1 cellular context compared by ENCODE assay signal in genomic region chr4:83012631-83013419, GRCh38.
A peak's percentile ranks its signal among the peaks of the same experiment; 100 is the strongest.
TF ChIP-seq lines count a peak whose summit lies in the region.

No MANE protein-coding gene starts in this region.

TF ChIP-seq in HEK293, 187 proteins besides CTCF, POLR2A, EP300 and RAD21 (continued from another document and continues in another):
- 0 out of 2 replicates have a peak, but pooled peaks have one; percentile 16 for TF ChIP-seq REST (tag by site-specific recombination; IDR thresholded peaks at IDR 0.05)
- TF ChIP-seq ZFHX2 (tag by site-specific recombination; conservative IDR thresholded peaks at IDR 0.05), result peak; percentile 68
- no peak for TF ChIP-seq ZNF416 (tag by site-specific recombination; IDR thresholded peaks at IDR 0.05)
- TF ChIP-seq ZSCAN30 (tag by site-specific recombination; IDR thresholded peaks at IDR 0.05), result peak; percentile 61
- TF ChIP-seq ZNF544 (tag by site-specific recombination; IDR thresholded peaks at IDR 0.05), result no peak
- TF ChIP-seq ZNF701 (tag by site-specific recombination; IDR thresholded peaks at IDR 0.05), result no peak
- TF ChIP-seq ZNF423 (tag by site-specific recombination; IDR thresholded peaks at IDR 0.05), result no peak
- TF ChIP-seq ZNF146 (tag by site-specific recombination; IDR thresholded peaks at IDR 0.05), result no peak
- TF ChIP-seq ZNF677 (tag by site-specific recombination; IDR thresholded peaks at IDR 0.05), result no peak
- no peak for TF ChIP-seq MEIS1 (CRISPR knock-in tag; IDR thresholded peaks at IDR 0.05; ENCODE audit: borderline replicate concordance)
- no peak for TF ChIP-seq KLF10 (tag by site-specific recombination; IDR thresholded peaks at IDR 0.05)
- TF ChIP-seq ZNF184 (tag by site-specific recombination; IDR thresholded peaks at IDR 0.05), result no peak
- no peak for TF ChIP-seq GLI4 (tag by site-specific recombination; IDR thresholded peaks at IDR 0.05)
- no peak for TF ChIP-seq ZNF654 (tag by site-specific recombination; IDR thresholded peaks at IDR 0.05; ENCODE audit: low read depth)
- TF ChIP-seq ZSCAN23 (tag by site-specific recombination; IDR thresholded peaks at IDR 0.05), result no peak
- TF ChIP-seq ZNF548 (tag by site-specific recombination; IDR thresholded peaks at IDR 0.05), result no peak
- TF ChIP-seq ZNF274 (IDR thresholded peaks at IDR 0.05; ENCODE audit: low read length), result no peak
- TF ChIP-seq ZNF274 (tag by site-specific recombination; IDR thresholded peaks at IDR 0.05; ENCODE audit: borderline replicate concordance), result no peak
- TF ChIP-seq ZNF555 (tag by site-specific recombination; conservative IDR thresholded peaks at IDR 0.05), result no peak
- no peak for TF ChIP-seq PRDM2 (tag by site-specific recombination; IDR thresholded peaks at IDR 0.05; ENCODE audit: borderline replicate concordance)
- no peak for TF ChIP-seq ZSCAN16 (tag by site-specific recombination; IDR thresholded peaks at IDR 0.05)
- no peak for TF ChIP-seq ZNF404 (tag by site-specific recombination; IDR thresholded peaks at IDR 0.05)
- no peak for TF ChIP-seq ZNF133 (tag by site-specific recombination; IDR thresholded peaks at IDR 0.05)
- TF ChIP-seq ZNF510 (tag by site-specific recombination; IDR thresholded peaks at IDR 0.05; ENCODE audit: insufficient replicate concordance), result no peak
- TF ChIP-seq ZNF324 (tag by site-specific recombination; IDR thresholded peaks at IDR 0.05), result peak; percentile 67
- TF ChIP-seq ZNF175 (tag by site-specific recombination; IDR thresholded peaks at IDR 0.05), result no peak
- no peak for TF ChIP-seq ZBTB6 (tag by site-specific recombination; IDR thresholded peaks at IDR 0.05)
- no peak; the same call in 1 of the 2 replicates for TF ChIP-seq ZNF18 (tag by site-specific recombination; IDR thresholded peaks at IDR 0.05)
- TF ChIP-seq ZFP41 (tag by site-specific recombination; IDR thresholded peaks at IDR 0.05; ENCODE audit: borderline replicate concordance), result no peak
- no peak for TF ChIP-seq ZNF16 (tag by site-specific recombination; IDR thresholded peaks at IDR 0.05; ENCODE audit: low read depth)
- TF ChIP-seq YY1 (tag by site-specific recombination; IDR thresholded peaks at IDR 0.05), result no peak
- no peak for TF ChIP-seq ZNF354C (tag by site-specific recombination; IDR thresholded peaks at IDR 0.05; ENCODE audit: borderline replicate concordance, low read depth)
- no peak for TF ChIP-seq ZNF777 (tag by site-specific recombination; IDR thresholded peaks at IDR 0.05; ENCODE audit: borderline replicate concordance)
- TF ChIP-seq ZNF792 (tag by site-specific recombination; IDR thresholded peaks at IDR 0.05), result no peak
- no peak for TF ChIP-seq ZBTB20 (tag by site-specific recombination; IDR thresholded peaks at IDR 0.05)
- TF ChIP-seq TSHZ1 (tag by site-specific recombination; IDR thresholded peaks at IDR 0.05; ENCODE audit: borderline replicate concordance), result no peak
- TF ChIP-seq ZBTB26 (tag by site-specific recombination; optimal IDR thresholded peaks at IDR 0.05), result peak; percentile 75
- TF ChIP-seq SP3 (tag by site-specific recombination; IDR thresholded peaks at IDR 0.05), result peak; percentile 84
- TF ChIP-seq ZNF664 (tag by site-specific recombination; IDR thresholded peaks at IDR 0.05), result no peak
- no peak for TF ChIP-seq ZNF302 (tag by site-specific recombination; IDR thresholded peaks at IDR 0.05; ENCODE audit: low read depth)
- no peak for TF ChIP-seq ZNF157 (tag by site-specific recombination; IDR thresholded peaks at IDR 0.05)
- no peak for TF ChIP-seq MZF1 (tag by site-specific recombination; IDR thresholded peaks at IDR 0.05; ENCODE audit: borderline replicate concordance)
- TF ChIP-seq PRDM10 (tag by site-specific recombination; IDR thresholded peaks at IDR 0.05), result peak; percentile 98
